22 cellular contexts compared by ENCODE assay signal in genomic region chr5:82912462-82912861, GRCh38.
"Had no signal": no experiment of that assay in that cellular context is flagged by ENCODE, and none has a peak within 500 bp of the region (broad histone marks: within the 10 kb centered on the region; RNA-seq: fewer than 3 reads in every experiment).

No MANE protein-coding gene starts in this region.

- H3K36me3 Mint-ChIP-seq: memory B cell had no signal

- H3K4me3 ChIP-seq: esophagus muscularis mucosa, gastroesophageal sphincter, left ventricle myocardium inferior, lower lobe of right lung, neural progenitor cell, pancreas, smooth muscle cell, testis, transverse colon had no signal

- H3K4me1 Mint-ChIP-seq: memory B cell, neural progenitor cell had no signal

- DNase-seq: effector memory CD8-positive, alpha-beta T cell; glutamatergic neuron; kidney; left cardiac atrium; left ventricle myocardium inferior; lower lobe of right lung; pancreas; testis; transverse colon had no signal

- H3K27ac ChIP-seq: epithelial cell of prostate, esophagus muscularis mucosa, gastroesophageal sphincter, left ventricle myocardium inferior, lower lobe of right lung, neural progenitor cell, pancreas, testis, transverse colon had no signal

- ATAC-seq: effector memory CD8-positive, alpha-beta T cell; gastroesophageal sphincter; lower lobe of right lung; pancreas; right cardiac atrium had no signal

- H2AFZ ChIP-seq: neural progenitor cell had no signal

- H3K27ac Mint-ChIP-seq: dendritic cell treated with granulocyte-macrophage colony-stimulating factor and Interleukin-4, amounts not matched to agents 40 ng/mL and 50 ng/mL, for 4 days; effector memory CD8-positive, alpha-beta T cell; memory B cell; mesothelial cell of epicardium; natural killer cell treated with Interleukin-12 subunit alpha and Interleukin-12 subunit beta and Interleukin-15 and Interleukin-18, amount 100 ng/mL, for 72 hours; progenitor cell of endocrine pancreas; stimulated activated naive CD8-positive, alpha-beta T cell treated with anti-CD3 and anti-CD28 coated beads, Interleukin-15, Interleukin-2, amounts not matched to agents 100 ng/mL and 50 ng/mL, for 24 hours had no signal

- H3K9ac ChIP-seq: neural progenitor cell had no signal

- H3K4me3 Mint-ChIP-seq: dendritic cell treated with granulocyte-macrophage colony-stimulating factor and Interleukin-4, amounts not matched to agents 40 ng/mL and 50 ng/mL, for 4 days; effector memory CD8-positive, alpha-beta T cell; memory B cell; mesothelial cell of epicardium; natural killer cell treated with Interleukin-12 subunit alpha and Interleukin-12 subunit beta and Interleukin-15 and Interleukin-18, amount 100 ng/mL, for 72 hours; neural progenitor cell; stimulated activated naive CD8-positive, alpha-beta T cell treated with anti-CD3 and anti-CD28 coated beads, Interleukin-15, Interleukin-2, amounts not matched to agents 100 ng/mL and 50 ng/mL, for 24 hours had no signal

- H3K36me3 ChIP-seq: esophagus muscularis mucosa, gastroesophageal sphincter, left ventricle myocardium inferior, lower lobe of right lung, neural progenitor cell, pancreas, transverse colon had no signal

- H3K9me3 ChIP-seq: pancreas, testis had no signal

- H3K4me1 ChIP-seq: esophagus muscularis mucosa, gastroesophageal sphincter, left ventricle myocardium inferior, lower lobe of right lung, neural progenitor cell, pancreas, testis, transverse colon had no signal

- H3K4me2 ChIP-seq: neural progenitor cell, smooth muscle cell had no signal

- H3K27me3 ChIP-seq: esophagus muscularis mucosa, gastroesophageal sphincter, neural progenitor cell, pancreas, testis, transverse colon had no signal

- FAIRE-seq: colon, kidney, pancreas had no signal

- H3K27me3 Mint-ChIP-seq: dendritic cell treated with granulocyte-macrophage colony-stimulating factor and Interleukin-4, amounts not matched to agents 40 ng/mL and 50 ng/mL, for 4 days; effector memory CD8-positive, alpha-beta T cell; memory B cell; progenitor cell of endocrine pancreas; stimulated activated naive CD8-positive, alpha-beta T cell treated with anti-CD3 and anti-CD28 coated beads, Interleukin-15, Interleukin-2, amounts not matched to agents 100 ng/mL and 50 ng/mL, for 24 hours had no signal
